22 cellular contexts compared by ENCODE assay signal in genomic region chr3:172339892-172340291, GRCh38.
"Had no signal": no experiment of that assay in that cellular context is flagged by ENCODE, and none has a peak within 500 bp of the region (broad histone marks: within the 10 kb centered on the region; RNA-seq: fewer than 3 reads in every experiment).

No MANE protein-coding gene starts in this region.

- H3K9me3 Mint-ChIP-seq: activated T-cell treated with anti-CD3 and anti-CD28 coated beads, Interleukin-2, amount 50 U/mL, for 4 hours; activated T-helper 2 cell treated with anti-CD3 and anti-CD28 coated beads, Interferon-gamma antibody, Interleukin-2, Interleukin-4, amounts not matched to agents 10 μg/mL and 5 μg/mL and 100 μg/mL, durations not matched to agents 14 hours and 24 hours and 36 hours; central memory CD8-positive, alpha-beta T cell; natural killer cell; WTC11 had no signal

- H3K4me1 Mint-ChIP-seq: activated CD4-positive, alpha-beta T cell treated with anti-CD3 and anti-CD28 coated beads for 36 hours; central memory CD8-positive, alpha-beta T cell; WTC11 had no signal

- DNase-seq: activated CD4-positive, alpha-beta T cell treated with anti-CD3 and anti-CD28 coated beads for 36 hours; activated CD4-positive, alpha-beta T cell treated with anti-CD3 and anti-CD28 coated beads, Interleukin-2, amount 50 U/mL, for 48 hours; activated CD8-positive, alpha-beta memory T cell treated with anti-CD3 and anti-CD28 coated beads, Interleukin-2, amount 50 U/mL, for 48 hours; activated naive CD4-positive, alpha-beta T cell; activated T-cell treated with anti-CD3 and anti-CD28 coated beads, Interleukin-2, amount 50 U/mL, for 4 hours; colonic mucosa; esophagus squamous epithelium; gastrocnemius medialis; head of caudate nucleus; natural killer cell; spleen; stimulated activated CD4-positive, alpha-beta T cell treated with anti-CD3 and anti-CD28 coated beads, Interleukin-4, amount 100 ng/mL, for 24 hours; stimulated activated naive CD4-positive, alpha-beta T cell treated with Interleukin-2 at 50 U/mL for 16 hours; T-helper 9 cell; upper lobe of left lung had no signal

- H3K27me3 Mint-ChIP-seq: activated CD4-positive, alpha-beta T cell treated with anti-CD3 and anti-CD28 coated beads for 36 hours; activated naive CD8-positive, alpha-beta T cell; central memory CD8-positive, alpha-beta T cell had no signal

- H3K27ac ChIP-seq: colonic mucosa, esophagus squamous epithelium, gastrocnemius medialis, spleen, upper lobe of left lung had no signal

- H3K27me3 ChIP-seq: colonic mucosa, esophagus squamous epithelium, gastrocnemius medialis, spleen, upper lobe of left lung had no signal

- H3K9me3 ChIP-seq: colonic mucosa, esophagus squamous epithelium, gastrocnemius medialis, spleen, thoracic aorta, upper lobe of left lung had no signal

- H3K4me1 ChIP-seq: colonic mucosa, gastrocnemius medialis, spleen, upper lobe of left lung had no signal

- H3K4me3 Mint-ChIP-seq: activated CD4-positive, alpha-beta T cell treated with anti-CD3 and anti-CD28 coated beads for 36 hours; activated naive CD8-positive, alpha-beta T cell; activated T-cell treated with anti-CD3 and anti-CD28 coated beads, Interleukin-2, amount 50 U/mL, for 4 hours; central memory CD8-positive, alpha-beta T cell; natural killer cell; WTC11 had no signal

- H3K27ac Mint-ChIP-seq: activated CD4-positive, alpha-beta T cell treated with anti-CD3 and anti-CD28 coated beads for 36 hours; activated naive CD8-positive, alpha-beta T cell; activated T-helper 2 cell treated with anti-CD3 and anti-CD28 coated beads, Interferon-gamma antibody, Interleukin-2, Interleukin-4, amounts not matched to agents 10 μg/mL and 5 μg/mL and 100 μg/mL, durations not matched to agents 14 hours and 24 hours and 36 hours; natural killer cell had no signal

- ATAC-seq: activated CD4-positive, alpha-beta T cell treated with anti-CD3 and anti-CD28 coated beads for 36 hours; activated T-cell treated with anti-CD3 and anti-CD28 coated beads, Interleukin-2, amount 50 U/mL, for 4 hours; gastrocnemius medialis; left lobe of liver; natural killer cell; WTC11 had no signal

- H3K4me3 ChIP-seq: colonic mucosa, esophagus squamous epithelium, gastrocnemius medialis, lung, spleen, thoracic aorta, upper lobe of left lung had no signal
